ENCODE assay signal across 24 cellular contexts in genomic region chr4:185845966-185846365, GRCh38. TPM values are rescaled to one million over a fixed set of nuclear protein-coding genes. Genes with fewer than 3 reads are reported as not detected.
"Had no signal": no experiment of that assay in that cellular context is flagged by ENCODE, and none has a peak within 500 bp of the region (broad histone marks: within the 10 kb centered on the region; RNA-seq: fewer than 3 reads in every experiment).

No MANE protein-coding gene starts in this region.

- H2AFZ ChIP-seq: parathyroid adenoma had no signal

- H3K27ac ChIP-seq: parathyroid adenoma, psoas muscle, spleen, upper lobe of left lung, vagina had no signal

- H3K79me2 ChIP-seq: parathyroid adenoma had no signal

- H3K9me3 ChIP-seq: tibial artery, upper lobe of left lung, vagina had no signal

- H3K9ac ChIP-seq: parathyroid adenoma had no signal

- H3K27me3 ChIP-seq: spleen, tibial artery, upper lobe of left lung, vagina had no signal

- ATAC-seq: left ventricle myocardium superior; naive thymus-derived CD4-positive, alpha-beta T cell; psoas muscle; sciatic nerve; stimulated activated memory B cell treated with anti-CD40 and anti-IgM and Interleukin-4, amounts not matched to agents 10 μg/mL and 1 μg/mL and 100 μg/mL, for 72 hours had no signal

- H3K4me1 ChIP-seq: parathyroid adenoma, psoas muscle, spleen, upper lobe of left lung had no signal

- H3K36me3 ChIP-seq: spleen, tibial artery, upper lobe of left lung, vagina had no signal

- H3K4me3 ChIP-seq: coronary artery, lung, psoas muscle, spleen, tibial artery, upper lobe of left lung, vagina had no signal

- FAIRE-seq: endothelial cell of umbilical vein, frontal cortex had no signal

- DNase-seq: effector CD4-positive, alpha-beta T cell; endodermal cell; erythroblast; islet precursor cell; left ventricle myocardium superior; mesenchymal stem cell; naive thymus-derived CD4-positive, alpha-beta T cell; nephron progenitor cell; psoas muscle; retina; spleen; stimulated activated CD4-positive, alpha-beta T cell treated with anti-CD3 and anti-CD28 coated beads, Interleukin-15, amount 100 ng/mL, for 24 hours; stimulated activated CD4-positive, alpha-beta T cell treated with anti-CD3 and anti-CD28 coated beads, Interleukin-1b, Interleukin-23, amount 100 ng/mL, for 48 hours; stimulated activated CD4-positive, alpha-beta T cell treated with anti-CD3 and anti-CD28 coated beads, Interleukin-4, amount 100 ng/mL, for 24 hours; tibial artery; upper lobe of left lung had no signal

RNA-seq across cellular contexts. Expression of gene SORBS2, which starts 34.0 kb away (rescaled TPM):
- polyA plus RNA-seq: naive thymus-derived CD4-positive, alpha-beta T cell had no signal
